Comparison of ENCODE assay signal across 18 cellular contexts in genomic region chr1:33336580-33336979, GRCh38. TPM values are rescaled to one million over a fixed set of nuclear protein-coding genes. Genes with fewer than 3 reads are reported as not detected.
DNase-seq lines count a peak whose midpoint lies in the region; ATAC-seq, FAIRE-seq and TF ChIP-seq lines count a peak whose summit lies in the region.
"Had no signal": no experiment of that assay in that cellular context is flagged by ENCODE, and none has a peak within 500 bp of the region (broad histone marks: within the 10 kb centered on the region; RNA-seq: fewer than 3 reads in every experiment).

No MANE protein-coding gene starts in this region.

- peaks cover 100% of the 10 kb centered on the region for H3K79me2 ChIP-seq in osteoblast (ENCODE audit: insufficient read depth, low read length)

- no peaks in the 10 kb centered on the region for H3K27me3 Mint-ChIP-seq in chondrocyte (ENCODE audit: low read depth)
- H3K27me3 Mint-ChIP-seq: activated naive CD8-positive, alpha-beta T cell; IgD-negative memory B cell had no signal

- ATAC-seq in HG02571 (IDR thresholded peaks at IDR 0.05; ENCODE audit: unreplicated experiment) = no peak
- ATAC-seq in left colon = no peak
- ATAC-seq in HG03442 (IDR thresholded peaks at IDR 0.05; ENCODE audit: unreplicated experiment) = no peak
- no peak for ATAC-seq in HG03095 (IDR thresholded peaks at IDR 0.05; ENCODE audit: unreplicated experiment)

- no peaks in the 10 kb centered on the region for H3K9me3 Mint-ChIP-seq in chondrocyte (ENCODE audit: low read depth)
- H3K9me3 Mint-ChIP-seq: IgD-negative memory B cell had no signal

- H3K27ac Mint-ChIP-seq in chondrocyte (ENCODE audit: unreplicated experiment) = peak overlapping the region; percentile 79
- H3K27ac Mint-ChIP-seq: activated naive CD8-positive, alpha-beta T cell; IgD-negative memory B cell had no signal

- no peak overlapping the region for H2AFZ ChIP-seq in osteoblast (ENCODE audit: low read length)

- H3K4me1 ChIP-seq in osteoblast (ENCODE audit: insufficient read depth, low read length) = peaks cover 95% of the 10 kb centered on the region

- H3K4me1 Mint-ChIP-seq in chondrocyte (ENCODE audit: low read depth) = peaks cover 94% of the 10 kb centered on the region

- peak overlapping the region; percentile 96 for H3K27ac ChIP-seq in osteoblast (ENCODE audit: low read depth, low read length)
- H3K27ac ChIP-seq: BLaER1, foreskin keratinocyte had no signal

- TF ChIP-seq CTCF in D721Med (IDR thresholded peaks at IDR 0.05; ENCODE audit: insufficient read depth, missing control alignments) = no peak
- no peak for TF ChIP-seq CTCF in chondrocyte (IDR thresholded peaks at IDR 0.05)
- no peak for TF ChIP-seq CTCF in osteoblast (IDR thresholded peaks at IDR 0.05; ENCODE audit: extremely low read depth, low read depth, low read length)

- H3K36me3 Mint-ChIP-seq in chondrocyte (ENCODE audit: low read depth) = peaks cover 24% of the 10 kb centered on the region
- H3K36me3 Mint-ChIP-seq: activated naive CD8-positive, alpha-beta T cell; IgD-negative memory B cell had no signal

- peaks cover 48% of the 10 kb centered on the region for H3K36me3 ChIP-seq in osteoblast (ENCODE audit: insufficient read depth, low read length)

- H3K4me2 ChIP-seq in osteoblast (ENCODE audit: insufficient read depth, low read length) = no peak overlapping the region

- H4K20me1 ChIP-seq in osteoblast (ENCODE audit: insufficient read depth, low read length) = peaks cover 74% of the 10 kb centered on the region

- H3K9me3 ChIP-seq in osteoblast (ENCODE audit: low read depth, low read length) = no peaks in the 10 kb centered on the region
- H3K9me3 ChIP-seq: BLaER1 had no signal

- H3K4me3 ChIP-seq in osteoblast (ENCODE audit: insufficient read depth, low read length) = no peak overlapping the region
- H3K4me3 ChIP-seq: BLaER1 had no signal

- DNase-seq in D721Med (ENCODE audit: insufficient read length, low spot score) (no peak), NCI-H1694 treated with DMSO at 0.1 percent for 48 hours (lab: John Stamatoyannopoulos, UW) (peak; percentile 75), chondrocyte (ENCODE audit: low spot score) (no peak), osteoblast (ENCODE audit: insufficient read length, low spot score, missing footprints) (no peak), left colon (no peak)
- DNase-seq: NCI-H2029; nucleus accumbens; stimulated activated CD4-positive, alpha-beta T cell treated with anti-CD3 and anti-CD28 coated beads, Interleukin-1b, Interleukin-23, amount 100 ng/mL, for 48 hours; T1000 had no signal

- intact Hi-C loops in left colon (cut with DNase I, micrococcal nuclease) = no loop called here

- H3K4me3 Mint-ChIP-seq in chondrocyte (ENCODE audit: unreplicated experiment) = no peak overlapping the region
- H3K4me3 Mint-ChIP-seq: activated naive CD8-positive, alpha-beta T cell; IgD-negative memory B cell had no signal

- H3K27me3 ChIP-seq in osteoblast (ENCODE audit: insufficient read depth, low read length) = no peaks in the 10 kb centered on the region
- H3K27me3 ChIP-seq: BLaER1, foreskin keratinocyte had no signal

- peak; percentile 89 for FAIRE-seq in D721Med (lab: Jason Lieb, UNC)
- FAIRE-seq: keratinocyte had no signal

RNA-seq across cellular contexts. Expression of gene A3GALT2, which starts 15.7 kb away (rescaled TPM):
- 0.27 TPM in 1 of 3 replicates, not detected in the others for total RNA-seq in chondrocyte
- total RNA-seq in osteoblast = under 0.01 TPM in 1 of 2 replicates, not detected in the other
- not detected for total RNA-seq in left colon
- total RNA-seq: dermis microvascular lymphatic vessel endothelial cell, foreskin keratinocyte had no signal
